1 cellular context compared by ENCODE assay signal in the genomic region with DNA sequence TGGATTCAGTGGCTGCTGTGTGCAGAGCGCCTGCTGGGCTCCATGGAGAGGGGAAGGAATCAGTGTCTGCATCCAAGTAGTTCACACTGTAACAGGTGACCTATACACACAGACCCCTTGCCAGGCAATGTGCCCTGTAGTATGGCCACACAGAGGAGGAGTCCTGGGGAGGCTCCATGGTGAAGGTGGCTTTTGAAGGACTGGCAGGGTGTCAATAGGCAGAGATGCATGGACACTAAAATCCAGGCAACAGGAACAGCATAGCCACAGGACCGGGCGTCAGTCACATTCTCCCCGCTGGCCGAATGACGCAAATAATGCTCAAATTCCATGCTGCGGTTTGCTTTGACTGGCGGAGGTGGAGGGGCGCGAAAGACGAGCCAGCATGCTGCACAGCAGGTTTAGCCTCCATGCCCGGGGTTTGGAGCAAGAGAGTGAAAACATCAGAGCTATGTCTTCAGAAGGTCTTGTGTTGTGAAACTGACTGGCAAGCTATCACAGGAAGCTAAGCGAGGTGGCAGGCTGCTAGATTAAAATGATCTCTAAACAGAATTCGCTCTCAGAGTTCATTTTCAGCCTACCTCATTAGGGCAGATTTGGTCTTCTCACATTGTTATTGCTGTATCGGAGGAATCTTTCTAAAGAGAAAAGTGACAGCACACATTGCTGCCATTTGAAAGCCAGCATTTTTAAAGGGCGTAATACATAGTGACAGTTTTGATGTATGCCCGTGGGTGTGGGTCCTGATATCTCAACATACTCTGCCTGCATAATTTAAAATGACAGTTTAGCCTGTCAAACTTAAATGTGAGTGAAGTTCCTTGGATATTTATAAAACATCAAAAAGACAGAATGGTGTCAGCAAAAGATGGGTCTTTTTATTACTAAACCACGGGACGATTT.
TF ChIP-seq lines count a peak whose summit lies in the region.

No MANE protein-coding gene starts in this region.

TF ChIP-seq in HepG2, 621 proteins besides CTCF, POLR2A, EP300 and RAD21 (continued from another document and continues in another):
- TF ChIP-seq, protein P1, sequence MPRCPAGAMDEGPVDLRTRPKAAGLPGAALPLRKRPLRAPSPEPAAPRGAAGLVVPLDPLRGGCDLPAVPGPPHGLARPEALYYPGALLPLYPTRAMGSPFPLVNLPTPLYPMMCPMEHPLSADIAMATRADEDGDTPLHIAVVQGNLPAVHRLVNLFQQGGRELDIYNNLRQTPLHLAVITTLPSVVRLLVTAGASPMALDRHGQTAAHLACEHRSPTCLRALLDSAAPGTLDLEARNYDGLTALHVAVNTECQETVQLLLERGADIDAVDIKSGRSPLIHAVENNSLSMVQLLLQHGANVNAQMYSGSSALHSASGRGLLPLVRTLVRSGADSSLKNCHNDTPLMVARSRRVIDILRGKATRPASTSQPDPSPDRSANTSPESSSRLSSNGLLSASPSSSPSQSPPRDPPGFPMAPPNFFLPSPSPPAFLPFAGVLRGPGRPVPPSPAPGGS (CRISPR knock-in tag; IDR thresholded peaks at IDR 0.05): no peak
- TF ChIP-seq, protein P2, sequence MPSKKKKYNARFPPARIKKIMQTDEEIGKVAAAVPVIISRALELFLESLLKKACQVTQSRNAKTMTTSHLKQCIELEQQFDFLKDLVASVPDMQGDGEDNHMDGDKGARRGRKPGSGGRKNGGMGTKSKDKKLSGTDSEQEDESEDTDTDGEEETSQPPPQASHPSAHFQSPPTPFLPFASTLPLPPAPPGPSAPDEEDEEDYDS (CRISPR knock-in tag; IDR thresholded peaks at IDR 0.05): peak; percentile 50; the same call in 1 of the 2 replicates
- no peak for TF ChIP-seq ZSCAN12 (CRISPR knock-in tag; IDR thresholded peaks at IDR 0.05)
- TF ChIP-seq RBM39 (IDR thresholded peaks at IDR 0.05; ENCODE audit: low read depth, low read length, poor library complexity, severe bottlenecking): no peak
- TF ChIP-seq, protein P3, sequence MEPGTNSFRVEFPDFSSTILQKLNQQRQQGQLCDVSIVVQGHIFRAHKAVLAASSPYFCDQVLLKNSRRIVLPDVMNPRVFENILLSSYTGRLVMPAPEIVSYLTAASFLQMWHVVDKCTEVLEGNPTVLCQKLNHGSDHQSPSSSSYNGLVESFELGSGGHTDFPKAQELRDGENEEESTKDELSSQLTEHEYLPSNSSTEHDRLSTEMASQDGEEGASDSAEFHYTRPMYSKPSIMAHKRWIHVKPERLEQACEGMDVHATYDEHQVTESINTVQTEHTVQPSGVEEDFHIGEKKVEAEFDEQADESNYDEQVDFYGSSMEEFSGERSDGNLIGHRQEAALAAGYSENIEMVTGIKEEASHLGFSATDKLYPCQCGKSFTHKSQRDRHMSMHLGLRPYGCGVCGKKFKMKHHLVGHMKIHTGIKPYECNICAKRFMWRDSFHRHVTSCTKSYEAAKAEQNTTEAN (CRISPR knock-in tag; conservative IDR thresholded peaks at IDR 0.05): no peak
- TF ChIP-seq CBX5 (CRISPR knock-in tag; IDR thresholded peaks at IDR 0.05; ENCODE audit: borderline replicate concordance): peak; percentile 74; the same call in 1 of the 2 replicates
- no peak for TF ChIP-seq NKX3-1 (CRISPR knock-in tag; IDR thresholded peaks at IDR 0.05)
- TF ChIP-seq, protein P4, sequence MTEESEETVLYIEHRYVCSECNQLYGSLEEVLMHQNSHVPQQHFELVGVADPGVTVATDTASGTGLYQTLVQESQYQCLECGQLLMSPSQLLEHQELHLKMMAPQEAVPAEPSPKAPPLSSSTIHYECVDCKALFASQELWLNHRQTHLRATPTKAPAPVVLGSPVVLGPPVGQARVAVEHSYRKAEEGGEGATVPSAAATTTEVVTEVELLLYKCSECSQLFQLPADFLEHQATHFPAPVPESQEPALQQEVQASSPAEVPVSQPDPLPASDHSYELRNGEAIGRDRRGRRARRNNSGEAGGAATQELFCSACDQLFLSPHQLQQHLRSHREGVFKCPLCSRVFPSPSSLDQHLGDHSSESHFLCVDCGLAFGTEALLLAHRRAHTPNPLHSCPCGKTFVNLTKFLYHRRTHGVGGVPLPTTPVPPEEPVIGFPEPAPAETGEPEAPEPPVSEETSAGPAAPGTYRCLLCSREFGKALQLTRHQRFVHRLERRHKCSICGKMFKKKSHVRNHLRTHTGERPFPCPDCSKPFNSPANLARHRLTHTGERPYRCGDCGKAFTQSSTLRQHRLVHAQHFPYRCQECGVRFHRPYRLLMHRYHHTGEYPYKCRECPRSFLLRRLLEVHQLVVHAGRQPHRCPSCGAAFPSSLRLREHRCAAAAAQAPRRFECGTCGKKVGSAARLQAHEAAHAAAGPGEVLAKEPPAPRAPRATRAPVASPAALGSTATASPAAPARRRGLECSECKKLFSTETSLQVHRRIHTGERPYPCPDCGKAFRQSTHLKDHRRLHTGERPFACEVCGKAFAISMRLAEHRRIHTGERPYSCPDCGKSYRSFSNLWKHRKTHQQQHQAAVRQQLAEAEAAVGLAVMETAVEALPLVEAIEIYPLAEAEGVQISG (CRISPR knock-in tag; IDR thresholded peaks at IDR 0.05): peak; percentile 16; the same call in 1 of the 2 replicates
- TF ChIP-seq, protein P5, sequence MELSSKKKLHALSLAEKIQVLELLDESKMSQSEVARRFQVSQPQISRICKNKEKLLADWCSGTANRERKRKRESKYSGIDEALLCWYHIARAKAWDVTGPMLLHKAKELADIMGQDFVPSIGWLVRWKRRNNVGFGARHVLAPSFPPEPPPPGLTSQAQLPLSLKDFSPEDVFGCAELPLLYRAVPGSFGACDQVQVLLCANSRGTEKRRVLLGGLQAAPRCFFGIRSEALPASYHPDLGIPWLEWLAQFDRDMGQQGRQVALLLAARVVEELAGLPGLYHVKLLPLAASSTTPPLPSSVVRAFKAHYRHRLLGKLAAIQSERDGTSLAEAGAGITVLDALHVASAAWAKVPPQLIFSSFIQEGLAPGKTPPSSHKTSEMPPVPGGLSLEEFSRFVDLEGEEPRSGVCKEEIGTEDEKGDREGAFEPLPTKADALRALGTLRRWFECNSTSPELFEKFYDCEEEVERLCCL (CRISPR knock-in tag; IDR thresholded peaks at IDR 0.05; ENCODE audit: borderline replicate concordance): no peak
- TF ChIP-seq ZNF557 (CRISPR knock-in tag; IDR thresholded peaks at IDR 0.05): no peak
- no peak for TF ChIP-seq ZNF460 (CRISPR knock-in tag; IDR thresholded peaks at IDR 0.05; ENCODE audit: borderline replicate concordance)
- TF ChIP-seq, protein P6, sequence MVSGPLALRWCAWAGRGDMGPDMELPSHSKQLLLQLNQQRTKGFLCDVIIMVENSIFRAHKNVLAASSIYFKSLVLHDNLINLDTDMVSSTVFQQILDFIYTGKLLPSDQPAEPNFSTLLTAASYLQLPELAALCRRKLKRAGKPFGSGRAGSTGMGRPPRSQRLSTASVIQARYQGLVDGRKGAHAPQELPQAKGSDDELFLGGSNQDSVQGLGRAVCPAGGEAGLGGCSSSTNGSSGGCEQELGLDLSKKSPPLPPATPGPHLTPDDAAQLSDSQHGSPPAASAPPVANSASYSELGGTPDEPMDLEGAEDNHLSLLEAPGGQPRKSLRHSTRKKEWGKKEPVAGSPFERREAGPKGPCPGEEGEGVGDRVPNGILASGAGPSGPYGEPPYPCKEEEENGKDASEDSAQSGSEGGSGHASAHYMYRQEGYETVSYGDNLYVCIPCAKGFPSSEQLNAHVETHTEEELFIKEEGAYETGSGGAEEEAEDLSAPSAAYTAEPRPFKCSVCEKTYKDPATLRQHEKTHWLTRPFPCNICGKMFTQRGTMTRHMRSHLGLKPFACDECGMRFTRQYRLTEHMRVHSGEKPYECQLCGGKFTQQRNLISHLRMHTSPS (CRISPR knock-in tag; IDR thresholded peaks at IDR 0.05; ENCODE audit: low read depth): no peak
- 0 out of 2 replicates have a peak, but pooled peaks have one; percentile 28 for TF ChIP-seq KDM1A (CRISPR knock-in tag; IDR thresholded peaks at IDR 0.05)
- TF ChIP-seq FOSL2 (CRISPR knock-in tag; IDR thresholded peaks at IDR 0.05): peak; percentile 42; the same call in 1 of the 2 replicates
- TF ChIP-seq, protein P7, sequence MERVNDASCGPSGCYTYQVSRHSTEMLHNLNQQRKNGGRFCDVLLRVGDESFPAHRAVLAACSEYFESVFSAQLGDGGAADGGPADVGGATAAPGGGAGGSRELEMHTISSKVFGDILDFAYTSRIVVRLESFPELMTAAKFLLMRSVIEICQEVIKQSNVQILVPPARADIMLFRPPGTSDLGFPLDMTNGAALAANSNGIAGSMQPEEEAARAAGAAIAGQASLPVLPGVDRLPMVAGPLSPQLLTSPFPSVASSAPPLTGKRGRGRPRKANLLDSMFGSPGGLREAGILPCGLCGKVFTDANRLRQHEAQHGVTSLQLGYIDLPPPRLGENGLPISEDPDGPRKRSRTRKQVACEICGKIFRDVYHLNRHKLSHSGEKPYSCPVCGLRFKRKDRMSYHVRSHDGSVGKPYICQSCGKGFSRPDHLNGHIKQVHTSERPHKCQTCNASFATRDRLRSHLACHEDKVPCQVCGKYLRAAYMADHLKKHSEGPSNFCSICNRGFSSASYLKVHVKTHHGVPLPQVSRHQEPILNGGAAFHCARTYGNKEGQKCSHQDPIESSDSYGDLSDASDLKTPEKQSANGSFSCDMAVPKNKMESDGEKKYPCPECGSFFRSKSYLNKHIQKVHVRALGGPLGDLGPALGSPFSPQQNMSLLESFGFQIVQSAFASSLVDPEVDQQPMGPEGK (CRISPR knock-in tag; IDR thresholded peaks at IDR 0.05): peak; percentile 38
- TF ChIP-seq, protein P8, sequence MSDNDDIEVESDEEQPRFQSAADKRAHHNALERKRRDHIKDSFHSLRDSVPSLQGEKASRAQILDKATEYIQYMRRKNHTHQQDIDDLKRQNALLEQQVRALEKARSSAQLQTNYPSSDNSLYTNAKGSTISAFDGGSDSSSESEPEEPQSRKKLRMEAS (IDR thresholded peaks at IDR 0.05): peak; percentile 85
- TF ChIP-seq FOXO1 (CRISPR knock-in tag; IDR thresholded peaks at IDR 0.05): peak; percentile 41
- TF ChIP-seq, protein P9, sequence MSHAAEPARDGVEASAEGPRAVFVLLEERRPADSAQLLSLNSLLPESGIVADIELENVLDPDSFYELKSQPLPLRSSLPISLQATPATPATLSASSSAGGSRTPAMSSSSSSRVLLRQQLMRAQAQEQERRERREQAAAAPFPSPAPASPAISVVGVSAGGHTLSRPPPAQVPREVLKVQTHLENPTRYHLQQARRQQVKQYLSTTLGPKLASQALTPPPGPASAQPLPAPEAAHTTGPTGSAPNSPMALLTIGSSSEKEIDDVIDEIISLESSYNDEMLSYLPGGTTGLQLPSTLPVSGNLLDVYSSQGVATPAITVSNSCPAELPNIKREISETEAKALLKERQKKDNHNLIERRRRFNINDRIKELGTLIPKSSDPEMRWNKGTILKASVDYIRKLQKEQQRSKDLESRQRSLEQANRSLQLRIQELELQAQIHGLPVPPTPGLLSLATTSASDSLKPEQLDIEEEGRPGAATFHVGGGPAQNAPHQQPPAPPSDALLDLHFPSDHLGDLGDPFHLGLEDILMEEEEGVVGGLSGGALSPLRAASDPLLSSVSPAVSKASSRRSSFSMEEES (CRISPR knock-in tag; IDR thresholded peaks at IDR 0.05): 0 out of 2 replicates have a peak, but pooled peaks have one; percentile 21
- TF ChIP-seq, protein P10, sequence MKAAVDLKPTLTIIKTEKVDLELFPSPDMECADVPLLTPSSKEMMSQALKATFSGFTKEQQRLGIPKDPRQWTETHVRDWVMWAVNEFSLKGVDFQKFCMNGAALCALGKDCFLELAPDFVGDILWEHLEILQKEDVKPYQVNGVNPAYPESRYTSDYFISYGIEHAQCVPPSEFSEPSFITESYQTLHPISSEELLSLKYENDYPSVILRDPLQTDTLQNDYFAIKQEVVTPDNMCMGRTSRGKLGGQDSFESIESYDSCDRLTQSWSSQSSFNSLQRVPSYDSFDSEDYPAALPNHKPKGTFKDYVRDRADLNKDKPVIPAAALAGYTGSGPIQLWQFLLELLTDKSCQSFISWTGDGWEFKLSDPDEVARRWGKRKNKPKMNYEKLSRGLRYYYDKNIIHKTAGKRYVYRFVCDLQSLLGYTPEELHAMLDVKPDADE (CRISPR knock-in tag; IDR thresholded peaks at IDR 0.05): no peak
- TF ChIP-seq, protein P11, sequence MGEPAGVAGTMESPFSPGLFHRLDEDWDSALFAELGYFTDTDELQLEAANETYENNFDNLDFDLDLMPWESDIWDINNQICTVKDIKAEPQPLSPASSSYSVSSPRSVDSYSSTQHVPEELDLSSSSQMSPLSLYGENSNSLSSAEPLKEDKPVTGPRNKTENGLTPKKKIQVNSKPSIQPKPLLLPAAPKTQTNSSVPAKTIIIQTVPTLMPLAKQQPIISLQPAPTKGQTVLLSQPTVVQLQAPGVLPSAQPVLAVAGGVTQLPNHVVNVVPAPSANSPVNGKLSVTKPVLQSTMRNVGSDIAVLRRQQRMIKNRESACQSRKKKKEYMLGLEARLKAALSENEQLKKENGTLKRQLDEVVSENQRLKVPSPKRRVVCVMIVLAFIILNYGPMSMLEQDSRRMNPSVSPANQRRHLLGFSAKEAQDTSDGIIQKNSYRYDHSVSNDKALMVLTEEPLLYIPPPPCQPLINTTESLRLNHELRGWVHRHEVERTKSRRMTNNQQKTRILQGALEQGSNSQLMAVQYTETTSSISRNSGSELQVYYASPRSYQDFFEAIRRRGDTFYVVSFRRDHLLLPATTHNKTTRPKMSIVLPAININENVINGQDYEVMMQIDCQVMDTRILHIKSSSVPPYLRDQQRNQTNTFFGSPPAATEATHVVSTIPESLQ (CRISPR knock-in tag; conservative IDR thresholded peaks at IDR 0.05): 0 out of 2 replicates have a peak, but pooled peaks have one; percentile 35
- TF ChIP-seq SIN3B (IDR thresholded peaks at IDR 0.05; ENCODE audit: low read length): peak; percentile 64; the same call in 1 of the 2 replicates
- TF ChIP-seq, protein P12, sequence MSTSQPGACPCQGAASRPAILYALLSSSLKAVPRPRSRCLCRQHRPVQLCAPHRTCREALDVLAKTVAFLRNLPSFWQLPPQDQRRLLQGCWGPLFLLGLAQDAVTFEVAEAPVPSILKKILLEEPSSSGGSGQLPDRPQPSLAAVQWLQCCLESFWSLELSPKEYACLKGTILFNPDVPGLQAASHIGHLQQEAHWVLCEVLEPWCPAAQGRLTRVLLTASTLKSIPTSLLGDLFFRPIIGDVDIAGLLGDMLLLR (CRISPR knock-in tag; IDR thresholded peaks at IDR 0.05): no peak
- no peak for TF ChIP-seq ZBTB42 (CRISPR knock-in tag; IDR thresholded peaks at IDR 0.05)
- no peak for TF ChIP-seq IRF2 (CRISPR knock-in tag; IDR thresholded peaks at IDR 0.05)
- no peak for TF ChIP-seq ZFP1 (CRISPR knock-in tag; IDR thresholded peaks at IDR 0.05)
- no peak for TF ChIP-seq ZNF883 (CRISPR knock-in tag; IDR thresholded peaks at IDR 0.05; ENCODE audit: not compliant biosample characterization)
- TF ChIP-seq TOPORS (CRISPR knock-in tag; IDR thresholded peaks at IDR 0.05): no peak
- no peak for TF ChIP-seq ZNF615 (CRISPR knock-in tag; IDR thresholded peaks at IDR 0.05; ENCODE audit: borderline replicate concordance)
- no peak for TF ChIP-seq ZNF138 (CRISPR knock-in tag; IDR thresholded peaks at IDR 0.05; ENCODE audit: low read depth)
- TF ChIP-seq ZFP37 (CRISPR knock-in tag; IDR thresholded peaks at IDR 0.05; ENCODE audit: borderline replicate concordance): no peak
- peak; percentile 80; the same call in 1 of the 2 replicates for TF ChIP-seq KDM2A (CRISPR knock-in tag; IDR thresholded peaks at IDR 0.05; ENCODE audit: borderline replicate concordance, low read depth)
- no peak for TF ChIP-seq SRSF4 (IDR thresholded peaks at IDR 0.05; ENCODE audit: low read depth, low read length, poor library complexity, severe bottlenecking)
- TF ChIP-seq ZNF44 (CRISPR knock-in tag; IDR thresholded peaks at IDR 0.05): peak; percentile 42; the same call in 1 of the 2 replicates
- TF ChIP-seq ZNF225 (CRISPR knock-in tag; IDR thresholded peaks at IDR 0.05): 0 out of 2 replicates have a peak, but pooled peaks have one; percentile 58
